ENCODE assay signal across 8 cellular contexts in genomic region chrX:130060122-130061069, GRCh38. TPM values are rescaled to one million over a fixed set of nuclear protein-coding genes. Genes with fewer than 3 reads are reported as not detected.
A peak's percentile ranks its signal among the peaks of the same experiment; 100 is the strongest.
DNase-seq lines count a peak whose midpoint lies in the region; ATAC-seq and TF ChIP-seq lines count a peak whose summit lies in the region.

No MANE protein-coding gene starts in this region.

- H3K27ac ChIP-seq in VCaP (peak overlapping the region; percentile 60; the same call in 1 of the 2 replicates), mammary epithelial cell (ENCODE audit: insufficient read depth, low read depth, low read length) (no peak overlapping the region), smooth muscle cell (ENCODE audit: low read depth) (no peak overlapping the region)

- peak; percentile 31 for TF ChIP-seq POLR2A in GM18505 (IDR thresholded peaks at IDR 0.05; ENCODE audit: borderline replicate concordance, extremely low read depth, insufficient read depth, insufficient read length)

- peaks cover 5% of the 10 kb centered on the region for H3K4me1 ChIP-seq in mammary epithelial cell (ENCODE audit: insufficient read depth, low read length)
- no peaks in the 10 kb centered on the region for H3K4me1 ChIP-seq in smooth muscle cell (ENCODE audit: low read depth)

- CTCF ChIA-PET in mammary epithelial cell (lab: Charles Lee; ENCODE audit: low non-redundant PET) = interaction anchor here (0.6 to 1.2 kb wide), 8 partner anchors 32 to 406 kb away, joined by 3 to 8 read pairs (median 4); partner anchors contain the start of genes AIFM1, APLN and UTP14A

- no peaks in the 10 kb centered on the region for H3K9me3 Mint-ChIP-seq in immature natural killer cell

- H4K20me1 ChIP-seq in mammary epithelial cell (ENCODE audit: insufficient read depth, low read length) (no peaks in the 10 kb centered on the region), smooth muscle cell (ENCODE audit: low read depth) (no peaks in the 10 kb centered on the region)

- H3K9me3 ChIP-seq in mammary epithelial cell (replicated peaks; ENCODE audit: insufficient read depth, low read length) (no peaks in the 10 kb centered on the region), smooth muscle cell (replicated peaks; ENCODE audit: low read depth) (no peaks in the 10 kb centered on the region)

- dilution Hi-C loops in mammary epithelial cell (cut with HindIII; ENCODE audit: low sequenced_read_pairs) = no loop called here

- no peaks in the 10 kb centered on the region for H3F3A ChIP-seq in smooth muscle cell (ENCODE audit: low read depth)

- H3K27ac Mint-ChIP-seq in immature natural killer cell = peak overlapping the region in 3 of 6 donors; percentile 17 to 87 (median 45)

- no TSS peak for BruUV-seq in mammary epithelial cell (replicated peaks; lab: Mats Ljungman, UMichigan)

- H3K4me3 Mint-ChIP-seq in immature natural killer cell = peak overlapping the region; percentile 72 to 84 (median 79)

- DNase-seq in 8988T = peak; percentile 97
- peak; percentile 40 for DNase-seq in NCI-H2029 treated with DMSO at 0.1 percent for 48 hours (lab: John Stamatoyannopoulos, UW)
- peak; percentile 67 for DNase-seq in mammary epithelial cell
- DNase-seq in immature natural killer cell = peak; percentile 78 to 82 (median 80)
- DNase-seq in smooth muscle cell (lab: John Stamatoyannopoulos, UW; ENCODE audit: unreplicated experiment) = peak; percentile 60

- H3K9ac ChIP-seq in mammary epithelial cell (ENCODE audit: insufficient read depth, low read length) (no peak overlapping the region), smooth muscle cell (ENCODE audit: low read depth) (no peak overlapping the region)

- H3K27me3 ChIP-seq in mammary epithelial cell (ENCODE audit: insufficient read depth, low read length) = no peaks in the 10 kb centered on the region
- H3K27me3 ChIP-seq in smooth muscle cell (ENCODE audit: low read depth) = no peaks in the 10 kb centered on the region

- H3K4me2 ChIP-seq in mammary epithelial cell (ENCODE audit: insufficient read depth, low read depth, low read length) = peak overlapping the region; percentile 83
- H3K4me2 ChIP-seq in smooth muscle cell = peak overlapping the region; percentile 77

- TF ChIP-seq CTCF in VCaP (conservative IDR thresholded peaks at IDR 0.05) (peak; percentile 86), mammary epithelial cell (conservative IDR thresholded peaks at IDR 0.05 in 1 of 2, IDR thresholded peaks at IDR 0.05 in 1 of 2; ENCODE audit: extremely low read depth in 1 of 2, insufficient read depth in 1 of 2, low read depth in 1 of 2, low read length in 2 of 2) (peak; percentile 48 to 74), smooth muscle cell (IDR thresholded peaks at IDR 0.05; ENCODE audit: borderline replicate concordance, insufficient read depth, poor library complexity, severe bottlenecking) (peak; percentile 78)

- no peaks in the 10 kb centered on the region for H3K79me2 ChIP-seq in mammary epithelial cell (ENCODE audit: insufficient read depth, low read length)
- H3K79me2 ChIP-seq in smooth muscle cell (ENCODE audit: low read depth) = no peaks in the 10 kb centered on the region

- H3K4me3 ChIP-seq in mammary epithelial cell (replicated peaks in 1 of 3; ENCODE audit: insufficient read depth in 1 of 3, low read depth in 2 of 3, low read length in 3 of 3) (peak overlapping the region; percentile 41 to 48 (median 43)), smooth muscle cell (peak overlapping the region; percentile 51)

- in situ Hi-C loops in mammary epithelial cell (cut with MboI; ENCODE audit: low sequenced_read_pairs in 2 of 2) = loop anchor here (25.0 kb wide), 1 partner anchor 448 kb away; no protein-coding TSS in a partner anchor

- WGBS in mammary epithelial cell (ENCODE audit: low coverage, missing lambda C conversion rate) = 27% methylated on average over 21 of the region's 87 CpGs
- WGBS in smooth muscle cell (ENCODE audit: low lambda C conversion rate) = 32% methylated on average over 70 of the region's 87 CpGs

- H3K36me3 Mint-ChIP-seq in immature natural killer cell = peaks cover 4 to 7% (median 6%) of the 10 kb centered on the region in 3 donors

- peak; percentile 89 for ATAC-seq in GM18505 (IDR thresholded peaks at IDR 0.05; ENCODE audit: unreplicated experiment)
- peak; percentile 94 for ATAC-seq in HG02973 (IDR thresholded peaks at IDR 0.05; ENCODE audit: unreplicated experiment)

- H2AFZ ChIP-seq in mammary epithelial cell (ENCODE audit: low read depth, low read length) (peak overlapping the region; percentile 79), smooth muscle cell (ENCODE audit: low read depth) (no peak overlapping the region)

- intact Hi-C loops in mammary epithelial cell (cut with micrococcal nuclease) = loop anchor here (1.0 to 5.0 kb wide), 4 partner anchors 135 to 453 kb away; no protein-coding TSS in a partner anchor

- no peaks in the 10 kb centered on the region for H3K36me3 ChIP-seq in mammary epithelial cell (ENCODE audit: insufficient read depth, low read length)
- H3K36me3 ChIP-seq in smooth muscle cell (ENCODE audit: low read depth) = no peaks in the 10 kb centered on the region

- peaks cover 0 to 3% (median 3%) of the 10 kb centered on the region in 3 donors for H3K27me3 Mint-ChIP-seq in immature natural killer cell (ENCODE audit: low read depth in 3 of 3)

- H3K4me1 Mint-ChIP-seq in immature natural killer cell = peaks cover 10 to 12% of the 10 kb centered on the region in 2 donors

RNA-seq across cellular contexts. Expression of gene ELF4, which starts 49.9 kb away (rescaled TPM):
- 10 to 100 TPM; 12.3 to 26.3 TPM for total RNA-seq in mammary epithelial cell
- 21.6 TPM for polyA plus RNA-seq in mammary epithelial cell
- polyA minus RNA-seq in mammary epithelial cell = 67.5 TPM
- 10 to 100 TPM; 12.3 to 44.9 (median 14.7) TPM for polyA plus RNA-seq in immature natural killer cell
- total RNA-seq in smooth muscle cell = 12.0 and 12.1 TPM in 2 replicates
- 12.6 and 16.3 TPM in 2 replicates for polyA plus RNA-seq in smooth muscle cell

Comparison
In these comparisons a context has a peak if more than half of its experiments do, and no peak if none do; other contexts are left out.
1. DNase-seq: peak in every context shown above with its lines; median percentile 97 in 8988T; 80 in immature natural killer cell; 67 in mammary epithelial cell; 60 in smooth muscle cell; 40 in NCI-H2029 treated with DMSO at 0.1 percent for 48 hours.